Comparison of ENCODE assay signal across 2 cellular contexts in the genomic region with DNA sequence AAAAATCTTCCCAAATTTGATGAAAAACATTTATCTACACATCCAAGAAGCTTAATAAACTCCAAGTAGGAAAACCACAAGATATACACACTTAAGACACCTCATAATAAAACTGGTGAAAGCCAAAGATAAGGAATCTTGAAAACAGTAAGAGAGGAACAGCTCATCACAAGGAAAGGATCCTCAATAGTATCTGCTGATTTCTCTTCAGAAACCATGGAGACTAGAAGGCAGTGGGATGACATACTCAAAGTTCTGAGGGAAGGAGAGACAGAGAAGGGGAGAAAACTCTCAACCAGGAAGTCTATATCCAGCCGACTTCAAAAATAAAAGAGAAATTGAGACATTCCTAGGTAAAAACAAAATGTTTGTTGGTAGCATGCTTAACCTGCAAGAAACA.
TF ChIP-seq lines count a peak whose summit lies in the region.

No MANE protein-coding gene starts in this region.

TF ChIP-seq in HEK293, 187 proteins besides CTCF, POLR2A, EP300 and RAD21 (continued from another document):
- TF ChIP-seq, protein P1, sequence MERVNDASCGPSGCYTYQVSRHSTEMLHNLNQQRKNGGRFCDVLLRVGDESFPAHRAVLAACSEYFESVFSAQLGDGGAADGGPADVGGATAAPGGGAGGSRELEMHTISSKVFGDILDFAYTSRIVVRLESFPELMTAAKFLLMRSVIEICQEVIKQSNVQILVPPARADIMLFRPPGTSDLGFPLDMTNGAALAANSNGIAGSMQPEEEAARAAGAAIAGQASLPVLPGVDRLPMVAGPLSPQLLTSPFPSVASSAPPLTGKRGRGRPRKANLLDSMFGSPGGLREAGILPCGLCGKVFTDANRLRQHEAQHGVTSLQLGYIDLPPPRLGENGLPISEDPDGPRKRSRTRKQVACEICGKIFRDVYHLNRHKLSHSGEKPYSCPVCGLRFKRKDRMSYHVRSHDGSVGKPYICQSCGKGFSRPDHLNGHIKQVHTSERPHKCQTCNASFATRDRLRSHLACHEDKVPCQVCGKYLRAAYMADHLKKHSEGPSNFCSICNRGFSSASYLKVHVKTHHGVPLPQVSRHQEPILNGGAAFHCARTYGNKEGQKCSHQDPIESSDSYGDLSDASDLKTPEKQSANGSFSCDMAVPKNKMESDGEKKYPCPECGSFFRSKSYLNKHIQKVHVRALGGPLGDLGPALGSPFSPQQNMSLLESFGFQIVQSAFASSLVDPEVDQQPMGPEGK (tag by site-specific recombination; IDR thresholded peaks at IDR 0.05): no peak
- TF ChIP-seq ZNF266 (tag by site-specific recombination; IDR thresholded peaks at IDR 0.05; ENCODE audit: low read depth) (no peak), ZNF558 (tag by site-specific recombination; IDR thresholded peaks at IDR 0.05) (peak; percentile 47)

TF ChIP-seq in WTC11, 78 proteins besides CTCF, POLR2A, EP300 and RAD21 (continued from another document):
- TF ChIP-seq, protein P2, sequence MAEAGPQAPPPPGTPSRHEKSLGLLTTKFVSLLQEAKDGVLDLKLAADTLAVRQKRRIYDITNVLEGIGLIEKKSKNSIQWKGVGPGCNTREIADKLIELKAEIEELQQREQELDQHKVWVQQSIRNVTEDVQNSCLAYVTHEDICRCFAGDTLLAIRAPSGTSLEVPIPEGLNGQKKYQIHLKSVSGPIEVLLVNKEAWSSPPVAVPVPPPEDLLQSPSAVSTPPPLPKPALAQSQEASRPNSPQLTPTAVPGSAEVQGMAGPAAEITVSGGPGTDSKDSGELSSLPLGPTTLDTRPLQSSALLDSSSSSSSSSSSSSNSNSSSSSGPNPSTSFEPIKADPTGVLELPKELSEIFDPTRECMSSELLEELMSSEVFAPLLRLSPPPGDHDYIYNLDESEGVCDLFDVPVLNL (CRISPR knock-in tag; IDR thresholded peaks at IDR 0.05; ENCODE audit: borderline replicate concordance, low read depth): no peak
- TF ChIP-seq NR1H2 (CRISPR knock-in tag; IDR thresholded peaks at IDR 0.05): no peak
- TF ChIP-seq, protein P3, sequence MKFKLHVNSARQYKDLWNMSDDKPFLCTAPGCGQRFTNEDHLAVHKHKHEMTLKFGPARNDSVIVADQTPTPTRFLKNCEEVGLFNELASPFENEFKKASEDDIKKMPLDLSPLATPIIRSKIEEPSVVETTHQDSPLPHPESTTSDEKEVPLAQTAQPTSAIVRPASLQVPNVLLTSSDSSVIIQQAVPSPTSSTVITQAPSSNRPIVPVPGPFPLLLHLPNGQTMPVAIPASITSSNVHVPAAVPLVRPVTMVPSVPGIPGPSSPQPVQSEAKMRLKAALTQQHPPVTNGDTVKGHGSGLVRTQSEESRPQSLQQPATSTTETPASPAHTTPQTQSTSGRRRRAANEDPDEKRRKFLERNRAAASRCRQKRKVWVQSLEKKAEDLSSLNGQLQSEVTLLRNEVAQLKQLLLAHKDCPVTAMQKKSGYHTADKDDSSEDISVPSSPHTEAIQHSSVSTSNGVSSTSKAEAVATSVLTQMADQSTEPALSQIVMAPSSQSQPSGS (CRISPR knock-in tag; IDR thresholded peaks at IDR 0.05; ENCODE audit: borderline replicate concordance, low read depth): no peak
- TF ChIP-seq NR2C2 (CRISPR knock-in tag; IDR thresholded peaks at IDR 0.05): no peak
